ENCODE assay signal across 1 cellular context in the genomic region with DNA sequence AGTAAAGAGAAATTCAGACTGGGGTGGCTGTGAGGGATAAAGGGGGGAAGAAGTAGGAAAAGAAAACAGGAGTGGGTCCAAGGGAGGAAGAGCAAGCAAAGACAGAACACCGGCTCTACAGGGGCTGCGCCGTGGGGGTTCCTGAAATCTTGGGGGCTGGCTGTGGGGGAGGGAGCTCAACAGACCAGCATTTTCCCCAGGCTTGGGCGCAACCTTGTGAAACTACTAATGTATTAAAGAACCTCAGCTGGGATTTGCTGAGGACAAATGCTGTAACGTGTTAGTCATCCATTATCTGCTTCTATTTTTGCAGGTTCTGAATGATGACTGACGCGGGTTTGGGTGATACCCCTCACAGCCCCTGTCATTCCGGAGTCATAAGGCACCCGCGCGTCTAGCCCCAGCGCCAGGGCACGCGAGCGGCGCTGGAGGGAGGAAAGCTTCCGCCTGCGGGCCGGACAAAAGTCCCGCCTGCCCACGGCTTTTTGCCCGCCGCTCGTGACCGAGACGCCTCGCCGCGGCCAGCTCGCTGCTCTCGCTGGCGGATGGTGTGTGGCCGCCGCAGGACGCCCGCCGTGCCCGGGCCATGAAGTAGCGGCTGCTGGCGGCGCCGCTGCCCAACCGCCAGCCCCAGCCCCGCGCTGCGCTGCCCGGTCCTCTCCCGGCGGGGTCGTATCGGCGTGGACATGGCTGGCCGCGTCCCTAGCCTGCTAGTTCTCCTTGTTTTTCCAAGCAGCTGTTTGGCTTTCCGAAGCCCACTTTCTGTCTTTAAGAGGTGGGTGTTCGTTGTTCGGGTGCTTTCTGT.
TF ChIP-seq lines count a peak whose summit lies in the region.

No MANE protein-coding gene starts in this region.

TF ChIP-seq in SK-N-SH, 30 proteins besides CTCF, POLR2A, EP300 and RAD21 (continued from another document):
- TF ChIP-seq, protein P1, sequence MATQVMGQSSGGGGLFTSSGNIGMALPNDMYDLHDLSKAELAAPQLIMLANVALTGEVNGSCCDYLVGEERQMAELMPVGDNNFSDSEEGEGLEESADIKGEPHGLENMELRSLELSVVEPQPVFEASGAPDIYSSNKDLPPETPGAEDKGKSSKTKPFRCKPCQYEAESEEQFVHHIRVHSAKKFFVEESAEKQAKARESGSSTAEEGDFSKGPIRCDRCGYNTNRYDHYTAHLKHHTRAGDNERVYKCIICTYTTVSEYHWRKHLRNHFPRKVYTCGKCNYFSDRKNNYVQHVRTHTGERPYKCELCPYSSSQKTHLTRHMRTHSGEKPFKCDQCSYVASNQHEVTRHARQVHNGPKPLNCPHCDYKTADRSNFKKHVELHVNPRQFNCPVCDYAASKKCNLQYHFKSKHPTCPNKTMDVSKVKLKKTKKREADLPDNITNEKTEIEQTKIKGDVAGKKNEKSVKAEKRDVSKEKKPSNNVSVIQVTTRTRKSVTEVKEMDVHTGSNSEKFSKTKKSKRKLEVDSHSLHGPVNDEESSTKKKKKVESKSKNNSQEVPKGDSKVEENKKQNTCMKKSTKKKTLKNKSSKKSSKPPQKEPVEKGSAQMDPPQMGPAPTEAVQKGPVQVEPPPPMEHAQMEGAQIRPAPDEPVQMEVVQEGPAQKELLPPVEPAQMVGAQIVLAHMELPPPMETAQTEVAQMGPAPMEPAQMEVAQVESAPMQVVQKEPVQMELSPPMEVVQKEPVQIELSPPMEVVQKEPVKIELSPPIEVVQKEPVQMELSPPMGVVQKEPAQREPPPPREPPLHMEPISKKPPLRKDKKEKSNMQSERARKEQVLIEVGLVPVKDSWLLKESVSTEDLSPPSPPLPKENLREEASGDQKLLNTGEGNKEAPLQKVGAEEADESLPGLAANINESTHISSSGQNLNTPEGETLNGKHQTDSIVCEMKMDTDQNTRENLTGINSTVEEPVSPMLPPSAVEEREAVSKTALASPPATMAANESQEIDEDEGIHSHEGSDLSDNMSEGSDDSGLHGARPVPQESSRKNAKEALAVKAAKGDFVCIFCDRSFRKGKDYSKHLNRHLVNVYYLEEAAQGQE (IDR thresholded peaks at IDR 0.05; ENCODE audit: low read depth, low read length): no peak
- TF ChIP-seq EZH2phosphoT487 (IDR thresholded peaks at IDR 0.05; ENCODE audit: borderline replicate concordance, low read depth) (no peak), USF1 (IDR thresholded peaks at IDR 0.05; ENCODE audit: borderline replicate concordance, low read depth) (peak; percentile 3; the same call in 1 of the 2 replicates), TCF12 (IDR thresholded peaks at IDR 0.05) (peak; percentile 73), NRF1 (IDR thresholded peaks at IDR 0.05; ENCODE audit: low read depth, low read length) (no peak), JUND (IDR thresholded peaks at IDR 0.05) (peak; percentile 62), RCOR1 (IDR thresholded peaks at IDR 0.05; ENCODE audit: low read length) (no peak), SMC3 (IDR thresholded peaks at IDR 0.05; ENCODE audit: low read depth, low read length) (no peak), NFIC (IDR thresholded peaks at IDR 0.05; ENCODE audit: borderline replicate concordance) (no peak; the same call in 1 of the 2 replicates)
- TF ChIP-seq, protein P2, sequence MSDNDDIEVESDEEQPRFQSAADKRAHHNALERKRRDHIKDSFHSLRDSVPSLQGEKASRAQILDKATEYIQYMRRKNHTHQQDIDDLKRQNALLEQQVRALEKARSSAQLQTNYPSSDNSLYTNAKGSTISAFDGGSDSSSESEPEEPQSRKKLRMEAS (IDR thresholded peaks at IDR 0.05; ENCODE audit: low read depth): no peak; the same call in none of the 2 replicates
